ENCODE assay signal across 8 cellular contexts in genomic region chr2:173264603-173265366, GRCh38.
DNase-seq lines count a peak whose midpoint lies in the region; ATAC-seq, FAIRE-seq and TF ChIP-seq lines count a peak whose summit lies in the region.

No MANE protein-coding gene starts in this region.

- TF ChIP-seq POLR2A in GM12891 (IDR thresholded peaks at IDR 0.05; ENCODE audit: low read depth, low read length) (no peak), prostate gland (IDR thresholded peaks at IDR 0.05) (no peak)

- H3K4me3 ChIP-seq in neutrophil (ENCODE audit: low read depth in 1 of 2, low read length in 1 of 2) (peak overlapping the region; percentile 49 to 52), prostate gland (no peak overlapping the region)

- peak overlapping the region; percentile 9 for H3K27ac Mint-ChIP-seq in activated T-helper 1 cell treated with anti-CD3 and anti-CD28 coated beads, Interleukin-12 subunit alpha, Interleukin-12 subunit beta, Interleukin-2, Interleukin-4 antibody, amounts not matched to agents 30 ng/mL and 10 ng/mL and 1 ng/mL, durations not matched to agents 14 hours and 24 hours and 36 hours

- H3K27me3 ChIP-seq in neutrophil (peaks cover 26% of the 10 kb centered on the region), prostate gland (replicated peaks; ENCODE audit: insufficient read depth) (no peaks in the 10 kb centered on the region)

- H3K27me3 Mint-ChIP-seq in activated T-helper 1 cell treated with anti-CD3 and anti-CD28 coated beads, Interleukin-12 subunit alpha, Interleukin-12 subunit beta, Interleukin-2, Interleukin-4 antibody, amounts not matched to agents 30 ng/mL and 10 ng/mL and 1 ng/mL, durations not matched to agents 14 hours and 24 hours and 36 hours (ENCODE audit: insufficient read depth), result no peaks in the 10 kb centered on the region

- H3K36me3 ChIP-seq in neutrophil (no peaks in the 10 kb centered on the region), prostate gland (no peaks in the 10 kb centered on the region)

- WGBS in prostate gland, result 80% methylated on average over 14 of the region's 14 CpGs

- H3K36me3 Mint-ChIP-seq in activated T-helper 1 cell treated with anti-CD3 and anti-CD28 coated beads, Interleukin-12 subunit alpha, Interleukin-12 subunit beta, Interleukin-2, Interleukin-4 antibody, amounts not matched to agents 30 ng/mL and 10 ng/mL and 1 ng/mL, durations not matched to agents 14 hours and 24 hours and 36 hours (ENCODE audit: low read depth), result peaks cover 10% of the 10 kb centered on the region

- peak; percentile 74 for ATAC-seq in GM21360 (IDR thresholded peaks at IDR 0.05; ENCODE audit: unreplicated experiment)
- ATAC-seq in HG03460 (IDR thresholded peaks at IDR 0.05; ENCODE audit: unreplicated experiment), result peak; percentile 97

- H3K4me1 ChIP-seq in neutrophil (ENCODE audit: control insufficient read depth in 1 of 2, insufficient read depth in 1 of 2, low read depth in 1 of 2, low read length in 1 of 2) (peaks cover 45 to 48% of the 10 kb centered on the region in 2 experiments), prostate gland (replicated peaks) (no peaks in the 10 kb centered on the region)

- FAIRE-seq in GM12891 (lab: Jason Lieb, UNC), result peak; percentile 89

- TF ChIP-seq CTCF in neutrophil (IDR thresholded peaks at IDR 0.05) (no peak), prostate gland (IDR thresholded peaks at IDR 0.05) (no peak)

- H3K4me3 Mint-ChIP-seq in activated T-helper 1 cell treated with anti-CD3 and anti-CD28 coated beads, Interleukin-12 subunit alpha, Interleukin-12 subunit beta, Interleukin-2, Interleukin-4 antibody, amounts not matched to agents 30 ng/mL and 10 ng/mL and 1 ng/mL, durations not matched to agents 14 hours and 24 hours and 36 hours, result peak overlapping the region; percentile 16

- peak; percentile 35 for DNase-seq in GM12891 (ENCODE audit: insufficient read length, low spot score)
- DNase-seq in activated T-helper 1 cell treated with anti-CD3 and anti-CD28 coated beads, Interleukin-12 subunit alpha, Interleukin-12 subunit beta, Interleukin-2, Interleukin-4 antibody, amounts not matched to agents 30 ng/mL and 10 ng/mL and 1 ng/mL, durations not matched to agents 14 hours and 24 hours and 36 hours (ENCODE audit: low spot score), result peak; percentile 8
- DNase-seq in NCI-H1048 (lab: John Stamatoyannopoulos, UW), result no peak
- no peak for DNase-seq in NCI-H1694 treated with DMSO at 0.1 percent for 48 hours (lab: John Stamatoyannopoulos, UW)
- DNase-seq in prostate gland (ENCODE audit: low spot score), result no peak

- peak overlapping the region; percentile 93 for H3K27ac ChIP-seq in neutrophil
- no peak overlapping the region for H3K27ac ChIP-seq in prostate gland

- no peaks in the 10 kb centered on the region for H3K9me3 Mint-ChIP-seq in activated T-helper 1 cell treated with anti-CD3 and anti-CD28 coated beads, Interleukin-12 subunit alpha, Interleukin-12 subunit beta, Interleukin-2, Interleukin-4 antibody, amounts not matched to agents 30 ng/mL and 10 ng/mL and 1 ng/mL, durations not matched to agents 14 hours and 24 hours and 36 hours

- intact Hi-C loops in activated T-helper 1 cell treated with anti-CD3 and anti-CD28 coated beads, Interleukin-12 subunit alpha, Interleukin-12 subunit beta, Interleukin-2, Interleukin-4 antibody, amounts not matched to agents 30 ng/mL and 10 ng/mL and 1 ng/mL, durations not matched to agents 14 hours and 24 hours and 36 hours (cut with micrococcal nuclease), result loop anchor here (1.0 kb wide), 1 partner anchor 90 kb away; the partner anchor contains the start of gene CDCA7
- intact Hi-C loops in prostate gland (cut with DNase I), result no loop called here

- H3K9me3 ChIP-seq in neutrophil (no peaks in the 10 kb centered on the region), prostate gland (no peaks in the 10 kb centered on the region)

- H3K4me1 Mint-ChIP-seq in activated T-helper 1 cell treated with anti-CD3 and anti-CD28 coated beads, Interleukin-12 subunit alpha, Interleukin-12 subunit beta, Interleukin-2, Interleukin-4 antibody, amounts not matched to agents 30 ng/mL and 10 ng/mL and 1 ng/mL, durations not matched to agents 14 hours and 24 hours and 36 hours (ENCODE audit: low read depth), result peaks cover 20% of the 10 kb centered on the region

TF ChIP-seq in GM12891, 5 proteins besides CTCF, POLR2A, EP300 and RAD21:
- TF ChIP-seq SPI1 (IDR thresholded peaks at IDR 0.05; ENCODE audit: low read depth, low read length), result peak; percentile 78
- TF ChIP-seq PAX5 (IDR thresholded peaks at IDR 0.05; ENCODE audit: insufficient read depth, low read length, severe bottlenecking), result no peak

Comparison
In these comparisons a context has a peak if more than half of its experiments do, and no peak if none do; other contexts are left out.
1. DNase-seq: peak in GM12891 (single experiment) and activated T-helper 1 cell treated with anti-CD3 and anti-CD28 coated beads, Interleukin-12 subunit alpha, Interleukin-12 subunit beta, Interleukin-2, Interleukin-4 antibody, amounts not matched to agents 30 ng/mL and 10 ng/mL and 1 ng/mL, durations not matched to agents 14 hours and 24 hours and 36 hours (single experiment); none in NCI-H1048 (single experiment), NCI-H1694 treated with DMSO at 0.1 percent for 48 hours (single experiment) and prostate gland (single experiment).
2. H3K4me3 ChIP-seq: peak in neutrophil (2 of 2); none in prostate gland (0 of 2).